In the genomic region with DNA sequence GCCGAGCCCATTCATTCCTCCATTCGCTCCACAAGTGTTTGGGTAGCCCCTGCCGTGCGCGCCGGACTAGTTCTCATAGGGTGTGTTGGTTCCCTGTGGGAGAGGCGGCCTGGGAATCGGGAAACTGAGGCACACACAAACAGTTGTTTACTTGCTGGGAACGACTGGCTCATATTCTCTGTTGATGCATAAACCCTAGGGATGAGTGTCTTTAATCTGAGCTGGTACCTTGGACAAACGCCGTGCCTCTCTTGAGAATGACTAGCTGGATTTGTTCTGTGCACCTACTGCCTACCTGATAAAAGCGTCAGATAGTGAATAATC, we compare ENCODE assay signal across 8 cellular contexts. TPM values are rescaled to one million over a fixed set of nuclear protein-coding genes. Genes with fewer than 3 reads are reported as not detected.
DNase-seq lines count a peak whose midpoint lies in the region; ATAC-seq and TF ChIP-seq lines count a peak whose summit lies in the region.

No MANE protein-coding gene starts in this region.

- H3K4me1 Mint-ChIP-seq in activated naive CD4-positive, alpha-beta T cell treated with anti-CD3 and anti-CD28 coated beads, Interleukin-2, amount 50 U/mL, for 24 hours = peaks cover 41% of the 10 kb centered on the region

- no peaks in the 10 kb centered on the region for H3K36me3 ChIP-seq in colonic mucosa
- H3K36me3 ChIP-seq in urinary bladder (ENCODE audit: insufficient read depth) = no peaks in the 10 kb centered on the region

- 43% methylated on average over 12 of the region's 12 CpGs for WGBS in urinary bladder

- no peaks in the 10 kb centered on the region for H3K27me3 Mint-ChIP-seq in activated naive CD4-positive, alpha-beta T cell treated with anti-CD3 and anti-CD28 coated beads, Interleukin-2, amount 50 U/mL, for 24 hours

- intact Hi-C loops in colonic mucosa (cut with DNase I) = no loop called here

- no peak for ATAC-seq in HG03039 (IDR thresholded peaks at IDR 0.05; ENCODE audit: unreplicated experiment)

- peak overlapping the region; percentile 68 to 81 for H3K9ac ChIP-seq in colonic mucosa (ENCODE audit: low read depth in 2 of 2, low read length in 2 of 2)

- H3K4me3 Mint-ChIP-seq in activated naive CD4-positive, alpha-beta T cell treated with anti-CD3 and anti-CD28 coated beads, Interleukin-2, amount 50 U/mL, for 24 hours = peak overlapping the region; percentile 91

- no peak for DNase-seq in activated naive CD4-positive, alpha-beta T cell (lab: John Stamatoyannopoulos, UW)
- no peak for DNase-seq in colonic mucosa
- DNase-seq in SHP77 (lab: John Stamatoyannopoulos, UW) = no peak
- no peak for DNase-seq in NCI-H1930 (lab: John Stamatoyannopoulos, UW)

- peak overlapping the region; percentile 67 for H3K4me3 ChIP-seq in colonic mucosa
- peak overlapping the region; percentile 53 for H3K4me3 ChIP-seq in mononuclear cell (ENCODE audit: low read length)
- peak overlapping the region; percentile 64 for H3K4me3 ChIP-seq in urinary bladder (ENCODE audit: low read depth, low read length)

- H3K27ac Mint-ChIP-seq in activated naive CD4-positive, alpha-beta T cell treated with anti-CD3 and anti-CD28 coated beads, Interleukin-2, amount 50 U/mL, for 24 hours = peak overlapping the region; percentile 95

- H3K4me1 ChIP-seq in colonic mucosa (peaks cover 7% of the 10 kb centered on the region), mononuclear cell (ENCODE audit: insufficient read depth, low read length) (peaks cover 18% of the 10 kb centered on the region), urinary bladder (ENCODE audit: insufficient read depth) (peaks cover 6% of the 10 kb centered on the region)

- H3K27ac ChIP-seq in colonic mucosa = peak overlapping the region; percentile 39
- peak overlapping the region; percentile 84 for H3K27ac ChIP-seq in urinary bladder (ENCODE audit: low read depth)

- no peaks in the 10 kb centered on the region for H3K9me3 Mint-ChIP-seq in activated naive CD4-positive, alpha-beta T cell treated with anti-CD3 and anti-CD28 coated beads, Interleukin-2, amount 50 U/mL, for 24 hours

- no peak for TF ChIP-seq CTCF in colonic mucosa (IDR thresholded peaks at IDR 0.05)

- H3K9me3 ChIP-seq in colonic mucosa (no peaks in the 10 kb centered on the region), mononuclear cell (ENCODE audit: low read depth, low read length) (no peaks in the 10 kb centered on the region)

- H3K36me3 Mint-ChIP-seq in activated naive CD4-positive, alpha-beta T cell treated with anti-CD3 and anti-CD28 coated beads, Interleukin-2, amount 50 U/mL, for 24 hours = peaks cover 5% of the 10 kb centered on the region

- H3K27me3 ChIP-seq in colonic mucosa (no peaks in the 10 kb centered on the region), mononuclear cell (ENCODE audit: insufficient read depth, low read length) (no peaks in the 10 kb centered on the region)

RNA-seq across cellular contexts. Expression of gene DNAJA4, which starts 0.7 kb away (rescaled TPM):
- total RNA-seq in colonic mucosa (10 to 100 TPM; 42.6 to 54.5 TPM), mononuclear cell (22.0 TPM), urinary bladder (23.4 TPM)
- polyA plus RNA-seq in urinary bladder = 18.5 TPM

RNA-seq across cellular contexts. Expression of gene ACSBG1, which starts 30.7 kb away (rescaled TPM):
- total RNA-seq in colonic mucosa (under 1 TPM; 0.58 to 0.59 TPM), mononuclear cell (0.52 TPM), urinary bladder (1.1 TPM)
- 0.25 TPM for polyA plus RNA-seq in urinary bladder

RNA-seq across cellular contexts. Expression of gene SKIC8, which starts 34.3 kb away (rescaled TPM):
- total RNA-seq in colonic mucosa (10 to 100 TPM; 35.9 to 47.0 TPM), mononuclear cell (16.6 TPM), urinary bladder (66.2 TPM)
- 47.4 TPM for polyA plus RNA-seq in urinary bladder
